In the genomic region with DNA sequence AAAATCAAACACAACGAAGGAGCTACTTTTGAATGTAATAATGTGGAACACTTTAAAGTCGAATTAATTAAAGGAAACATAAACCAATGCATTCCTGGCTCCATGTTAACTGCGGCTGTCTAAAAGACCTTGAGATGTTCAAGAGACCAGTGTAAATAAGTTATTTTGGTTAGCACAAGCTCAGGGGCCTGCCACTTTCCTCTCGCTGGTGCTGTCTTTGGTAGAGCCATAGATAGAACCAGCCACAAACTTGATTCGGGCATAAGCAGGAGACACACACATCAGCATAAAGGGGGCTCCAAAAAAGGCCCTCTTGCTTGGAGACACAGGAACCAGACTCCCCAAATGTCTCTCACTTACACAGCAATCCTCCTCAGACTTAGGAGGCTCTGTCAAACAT, we compare ENCODE assay signal across 14 cellular contexts.
DNase-seq lines count a peak whose midpoint lies in the region; ATAC-seq and TF ChIP-seq lines count a peak whose summit lies in the region.
"Had no signal": no experiment of that assay in that cellular context is flagged by ENCODE, and none has a peak within 500 bp of the region (broad histone marks: within the 10 kb centered on the region; RNA-seq: fewer than 3 reads in every experiment).

No MANE protein-coding gene starts in this region.

- no peak for TF ChIP-seq CTCF in mesothelial cell of epicardium (IDR thresholded peaks at IDR 0.05; ENCODE audit: unreplicated experiment)

- no peaks in the 10 kb centered on the region for H3K9me3 Mint-ChIP-seq in activated CD8-positive, alpha-beta memory T cell treated with anti-CD3 and anti-CD28 coated beads, Interleukin-2, amount 10 ng/mL, durations not matched to agents 7 days and 5 days (ENCODE audit: low read depth)
- peaks cover 16% of the 10 kb centered on the region for H3K9me3 Mint-ChIP-seq in mesothelial cell of epicardium
- H3K9me3 Mint-ChIP-seq: CD4-positive, alpha-beta T cell had no signal

- CTCF ChIA-PET in activated CD8-positive, alpha-beta memory T cell treated with anti-CD3 and anti-CD28 coated beads, Interleukin-2, amount 10 ng/mL, durations not matched to agents 7 days and 5 days (lab: Charles Lee), result no interaction called here

- H3K27ac Mint-ChIP-seq in activated CD8-positive, alpha-beta memory T cell treated with anti-CD3 and anti-CD28 coated beads, Interleukin-2, amount 10 ng/mL, durations not matched to agents 7 days and 5 days, result no peak overlapping the region
- H3K27ac Mint-ChIP-seq in mesothelial cell of epicardium, result peak overlapping the region; percentile 2
- H3K27ac Mint-ChIP-seq: CD4-positive, alpha-beta T cell; H9 had no signal

- ATAC-seq in activated CD8-positive, alpha-beta memory T cell treated with anti-CD3 and anti-CD28 coated beads, Interleukin-2, amount 10 ng/mL, durations not matched to agents 7 days and 5 days, result no peak
- ATAC-seq in left cardiac atrium (peak; percentile 7 to 19), right cardiac atrium (no peak)
- ATAC-seq: A549 had no signal

- no peaks in the 10 kb centered on the region for H3K27me3 ChIP-seq in right cardiac atrium (ENCODE audit: control insufficient read depth, insufficient read depth)

- H3K9me3 ChIP-seq in right cardiac atrium (ENCODE audit: control insufficient read depth, low read length), result no peaks in the 10 kb centered on the region
- H3K9me3 ChIP-seq: A549, Caco-2 had no signal

- DNase-seq in activated CD8-positive, alpha-beta memory T cell treated with anti-CD3 and anti-CD28 coated beads, Interleukin-2, amount 10 ng/mL, durations not matched to agents 7 days and 5 days, result peak; percentile 8
- DNase-seq in activated CD8-positive, alpha-beta memory T cell treated with anti-CD3 and anti-CD28 coated beads, Interleukin-2, amount 50 U/mL, for 48 hours, result no peak
- DNase-seq in left cardiac atrium, result no peak
- DNase-seq in right cardiac atrium, result no peak
- DNase-seq in mesothelial cell of epicardium (ENCODE audit: low spot score in 2 of 2, unreplicated experiment in 2 of 2), result no peak
- DNase-seq in SW 1271 (lab: John Stamatoyannopoulos, UW), result no peak
- no peak for DNase-seq in cerebellum (ENCODE audit: low spot score)
- DNase-seq: AML-193; Caco-2; CD4-positive, alpha-beta T cell; H9 had no signal

- no peak overlapping the region for H3K4me3 ChIP-seq in right cardiac atrium (ENCODE audit: low read length)
- H3K4me3 ChIP-seq: A549 had no signal

- intact Hi-C loops in left cardiac atrium (cut with DNase I), result loop anchor here in 1 of 2 donors (10.0 kb wide), 1 partner anchor 111 kb away; no protein-coding TSS in a partner anchor
- intact Hi-C loops in right cardiac atrium (cut with DNase I), result loop anchor here in 2 of 4 donors (10.0 kb wide), 2 partner anchors 91 to 111 kb away; no protein-coding TSS in a partner anchor

- H3K4me3 Mint-ChIP-seq in activated CD8-positive, alpha-beta memory T cell treated with anti-CD3 and anti-CD28 coated beads, Interleukin-2, amount 10 ng/mL, durations not matched to agents 7 days and 5 days, result no peak overlapping the region
- no peak overlapping the region for H3K4me3 Mint-ChIP-seq in mesothelial cell of epicardium
- H3K4me3 Mint-ChIP-seq: CD4-positive, alpha-beta T cell; H9 had no signal

- H3K27me3 Mint-ChIP-seq in activated CD8-positive, alpha-beta memory T cell treated with anti-CD3 and anti-CD28 coated beads, Interleukin-2, amount 10 ng/mL, durations not matched to agents 7 days and 5 days, result no peaks in the 10 kb centered on the region
- peaks cover 4% of the 10 kb centered on the region for H3K27me3 Mint-ChIP-seq in mesothelial cell of epicardium (ENCODE audit: low read depth)

- no peaks in the 10 kb centered on the region for H3K4me1 Mint-ChIP-seq in activated CD8-positive, alpha-beta memory T cell treated with anti-CD3 and anti-CD28 coated beads, Interleukin-2, amount 10 ng/mL, durations not matched to agents 7 days and 5 days
- H3K4me1 Mint-ChIP-seq in mesothelial cell of epicardium, result peaks cover 6% of the 10 kb centered on the region

- 59% methylated on average over 5 of the region's 5 CpGs for WGBS in right cardiac atrium

- no peak overlapping the region for H3K27ac ChIP-seq in right cardiac atrium (ENCODE audit: low read length)
- H3K27ac ChIP-seq: 22Rv1, A549, C4-2B had no signal

- H3K4me1 ChIP-seq in right cardiac atrium (ENCODE audit: control insufficient read depth, insufficient read depth, low read length), result no peaks in the 10 kb centered on the region
- H3K4me1 ChIP-seq: A549, Caco-2 had no signal

- no peaks in the 10 kb centered on the region for H3K36me3 Mint-ChIP-seq in activated CD8-positive, alpha-beta memory T cell treated with anti-CD3 and anti-CD28 coated beads, Interleukin-2, amount 10 ng/mL, durations not matched to agents 7 days and 5 days
- no peaks in the 10 kb centered on the region for H3K36me3 Mint-ChIP-seq in mesothelial cell of epicardium

Comparison
In these comparisons a context has a peak if more than half of its experiments do, and no peak if none do; other contexts are left out.
1. ATAC-seq: peak in left cardiac atrium (2 of 2); none in activated CD8-positive, alpha-beta memory T cell treated with anti-CD3 and anti-CD28 coated beads, Interleukin-2, amount 10 ng/mL, durations not matched to agents 7 days and 5 days (single experiment) and right cardiac atrium (0 of 2).